In genomic region chr3:195114786-195115597, GRCh38 we compare ENCODE assay signal across 19 cellular contexts.
"Had no signal": no experiment of that assay in that cellular context is flagged by ENCODE, and none has a peak within 500 bp of the region (broad histone marks: within the 10 kb centered on the region; RNA-seq: fewer than 3 reads in every experiment).

No MANE protein-coding gene starts in this region.

- H3K27ac ChIP-seq: foreskin keratinocyte, neutrophil, thyroid gland, VCaP had no signal

- ATAC-seq: foreskin keratinocyte; left lobe of liver; mucosa of descending colon; naive thymus-derived CD4-positive, alpha-beta T cell had no signal

- H3K4me1 ChIP-seq: foreskin keratinocyte had no signal

- H3K9me3 ChIP-seq: mucosa of descending colon, neutrophil, thyroid gland had no signal

- FAIRE-seq: colon, keratinocyte had no signal

- H3K4me3 ChIP-seq: mucosa of descending colon, thyroid gland had no signal

- H3K27me3 ChIP-seq: foreskin keratinocyte, neutrophil, thyroid gland had no signal

- H3K36me3 ChIP-seq: neutrophil, thyroid gland had no signal

- DNase-seq: activated CD4-positive, alpha-beta T cell treated with anti-CD3 and anti-CD28 coated beads, Interleukin-2, amount 50 U/mL, for 4 hours; activated CD4-positive, CD25-positive, alpha-beta regulatory T cell treated with anti-CD3 and anti-CD28 coated beads, Interleukin-2, amount 50 U/mL, for 72 hours; caudate nucleus; foreskin keratinocyte; glutamatergic neuron; mucosa of descending colon; naive thymus-derived CD4-positive, alpha-beta T cell; stimulated activated CD4-positive, alpha-beta T cell treated with anti-CD3 and anti-CD28 coated beads, Interleukin-12 subunit alpha, Interleukin-12 subunit beta, amount 100 ng/mL, for 4 hours; stimulated activated CD4-positive, alpha-beta T cell treated with anti-CD3 and anti-CD28 coated beads, Interleukin-1b, Interleukin-23, amount 100 ng/mL, for 48 hours; stimulated activated CD8-positive, alpha-beta memory T cell treated with anti-CD3 and anti-CD28 coated beads, Interleukin-4, amount 100 ng/mL, for 48 hours; stimulated activated naive CD4-positive, alpha-beta T cell treated with Interleukin-2 at 50 U/mL for 16 hours; SW 1271; T-helper 2 cell; thyroid gland had no signal
